ENCODE assay signal across 9 cellular contexts in the genomic region with DNA sequence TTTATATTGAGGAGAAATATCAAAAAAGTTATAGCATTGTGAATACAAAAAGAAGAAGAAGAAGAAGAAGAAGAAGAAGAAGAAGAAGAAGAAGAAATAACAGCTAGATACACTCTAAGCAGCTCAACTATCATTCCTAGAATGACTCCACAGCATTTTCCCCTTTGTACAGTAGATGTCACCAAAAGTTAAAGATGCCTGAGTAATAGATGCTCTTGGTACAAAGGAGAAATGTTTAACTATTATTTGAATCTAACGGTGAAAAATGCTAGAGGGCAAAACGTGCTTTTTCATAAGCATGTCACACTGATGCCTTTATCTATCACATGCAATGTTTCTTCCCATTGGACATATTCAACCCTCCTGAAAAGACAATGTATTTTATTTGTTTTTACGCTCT.
DNase-seq lines count a peak whose midpoint lies in the region; ATAC-seq, FAIRE-seq and TF ChIP-seq lines count a peak whose summit lies in the region.
"Had no signal": no experiment of that assay in that cellular context is flagged by ENCODE, and none has a peak within 500 bp of the region (broad histone marks: within the 10 kb centered on the region; RNA-seq: fewer than 3 reads in every experiment).

No MANE protein-coding gene starts in this region.

- H3K27me3 ChIP-seq in CD4-positive, alpha-beta T cell (ENCODE audit: control insufficient read depth, insufficient read depth, low read length) = no peaks in the 10 kb centered on the region
- H3K27me3 ChIP-seq in spleen (replicated peaks in 1 of 7) (no peaks in the 10 kb centered on the region), neuronal stem cell (ENCODE audit: control insufficient read depth in 3 of 3, insufficient read depth in 3 of 3, low read depth in 1 of 3, low read length in 3 of 3) (no peaks in the 10 kb centered on the region)

- H3K9me3 ChIP-seq in A549 (no peaks in the 10 kb centered on the region), spleen (peaks cover 0 to 11% (median under 1%) of the 10 kb centered on the region in 8 donors), neuronal stem cell (replicated peaks in 1 of 2; ENCODE audit: control insufficient read depth in 2 of 2, insufficient read depth in 1 of 2, low read depth in 1 of 2, low read length in 2 of 2) (no peaks in the 10 kb centered on the region)
- H3K9me3 ChIP-seq in CD4-positive, alpha-beta T cell (ENCODE audit: control insufficient read depth, low read length) = no peaks in the 10 kb centered on the region

- H3K27ac ChIP-seq in A549 (no peak overlapping the region), spleen (no peak overlapping the region), neuronal stem cell (replicated peaks; ENCODE audit: low read length) (no peak overlapping the region)
- no peak overlapping the region for H3K27ac ChIP-seq in CD4-positive, alpha-beta T cell (ENCODE audit: low read depth, low read length)

- H3K4ac ChIP-seq in neuronal stem cell (ENCODE audit: low read length) = no peak overlapping the region

- no peaks in the 10 kb centered on the region for H3K27me3 Mint-ChIP-seq in CD4-positive, alpha-beta T cell
- H3K27me3 Mint-ChIP-seq: IgD-negative memory B cell had no signal

- intact Hi-C loops in CD4-positive, alpha-beta T cell (cut with DNase I, micrococcal nuclease) = loop anchor here in 1 of 2 experiments (10.0 kb wide), 1 partner anchor 419 kb away; no protein-coding TSS in a partner anchor
- intact Hi-C loops in spleen (cut with DNase I; ENCODE audit: low total_unique reads) = no loop called here

- no peak overlapping the region for H3K4me3 ChIP-seq in A549
- H3K4me3 ChIP-seq in epithelial cell of proximal tubule (ENCODE audit: low read depth, low read length) = no peak overlapping the region
- no peak overlapping the region for H3K4me3 ChIP-seq in spleen
- no peak overlapping the region for H3K4me3 ChIP-seq in neuronal stem cell (ENCODE audit: low read length in 2 of 2)

- no peaks in the 10 kb centered on the region for H3K9me3 Mint-ChIP-seq in CD4-positive, alpha-beta T cell

- H2BK120ac ChIP-seq in neuronal stem cell (ENCODE audit: low read depth, low read length) = no peak overlapping the region

- CTCF ChIA-PET in A549 (lab: Yijun Ruan, JAX) = interaction anchor here (0.5 kb wide), 1 partner anchor 430 kb away, joined by 5 read pairs; no protein-coding TSS in a partner anchor
- CTCF ChIA-PET in CD4-positive, alpha-beta T cell (lab: Charles Lee) = interaction anchor here (1.0 kb wide), 1 partner anchor 73 kb away, joined by 3 read pairs; no protein-coding TSS in a partner anchor

- no peak for TF ChIP-seq EP300 in A549 (IDR thresholded peaks at IDR 0.05)

- FAIRE-seq in A549 (lab: Jason Lieb, UNC) = no peak

- H2AFZ ChIP-seq in neuronal stem cell (ENCODE audit: low read length) = no peak overlapping the region

- POLR2A ChIA-PET in A549 (lab: Yijun Ruan, JAX) = no interaction called here
- POLR2A ChIA-PET in CD4-positive, alpha-beta T cell (lab: Charles Lee) = no interaction called here

- H3K23ac ChIP-seq in neuronal stem cell (ENCODE audit: low read depth, low read length, poor library complexity) = no peak overlapping the region

- DNase-seq in A549 (ENCODE audit: low read depth in 1 of 2, low spot score in 1 of 2) (peak in 1 of 2 experiments; percentile 22), NCI-H526 treated with DMSO at 0.1 percent for 48 hours (lab: John Stamatoyannopoulos, UW) (peak; percentile 5), epithelial cell of proximal tubule (ENCODE audit: low read depth) (no peak), SW 1271 (lab: John Stamatoyannopoulos, UW) (no peak), spleen (no peak), neuronal stem cell (ENCODE audit: low spot score) (no peak)
- no peak for DNase-seq in CD4-positive, alpha-beta T cell

- H3K18ac ChIP-seq in neuronal stem cell (ENCODE audit: low read length) = no peak overlapping the region

- 19% methylated on average over 3 of the region's 3 CpGs for WGBS in A549 (ENCODE audit: missing lambda C conversion rate)
- WGBS in spleen, 5 donors = 42 to 47% (median 44%) methylated on average over 3 of the region's 3 CpGs
- no CpG with 5 or more reads among the region's 3 CpGs for WGBS in neuronal stem cell (ENCODE audit: extremely low coverage in 2 of 2, insufficient read length in 2 of 2, insufficient replicate concordance in 1 of 2), 2 donors

- no peaks in the 10 kb centered on the region for H3K36me3 Mint-ChIP-seq in CD4-positive, alpha-beta T cell (ENCODE audit: low read depth)
- H3K36me3 Mint-ChIP-seq: IgD-negative memory B cell had no signal

- H3K4me1 ChIP-seq in A549 (no peaks in the 10 kb centered on the region), spleen (peaks cover 0 to 27% (median 0%) of the 10 kb centered on the region in 6 donors), neuronal stem cell (ENCODE audit: control insufficient read depth in 2 of 2, insufficient read depth in 1 of 2, low read depth in 1 of 2, low read length in 2 of 2) (no peaks in the 10 kb centered on the region)

- no peak overlapping the region for H4K91ac ChIP-seq in neuronal stem cell (ENCODE audit: low read depth, low read length, poor library complexity)

- H3K9ac ChIP-seq in neuronal stem cell (ENCODE audit: low read depth, low read length, poor library complexity) = no peak overlapping the region

- no peak overlapping the region for H2BK5ac ChIP-seq in neuronal stem cell (ENCODE audit: low read length)

- peak; percentile 43 to 65; a peak in 3 of 6 replicates for ATAC-seq in A549
- ATAC-seq in GM18868 (IDR thresholded peaks at IDR 0.05; ENCODE audit: unreplicated experiment) = peak; percentile 68
- no peak for ATAC-seq in CD4-positive, alpha-beta T cell (ENCODE audit: poor library complexity)

- no peak overlapping the region for H4K8ac ChIP-seq in neuronal stem cell (ENCODE audit: low read depth, low read length)

- H3K27ac Mint-ChIP-seq in CD4-positive, alpha-beta T cell = no peak overlapping the region
- H3K27ac Mint-ChIP-seq: IgD-negative memory B cell had no signal

- TF ChIP-seq POLR2A in A549 (IDR thresholded peaks at IDR 0.05; ENCODE audit: low read length) (no peak), spleen (IDR thresholded peaks at IDR 0.05) (no peak)

- no peaks in the 10 kb centered on the region for H3K79me1 ChIP-seq in neuronal stem cell (ENCODE audit: low read depth, low read length)

- no peak overlapping the region for H2BK12ac ChIP-seq in neuronal stem cell (ENCODE audit: low read length)

- no peaks in the 10 kb centered on the region for H3K4me1 Mint-ChIP-seq in CD4-positive, alpha-beta T cell (ENCODE audit: low read depth)

- H3K4me3 Mint-ChIP-seq in CD4-positive, alpha-beta T cell = no peak overlapping the region

- H3K36me3 ChIP-seq in spleen (no peaks in the 10 kb centered on the region), neuronal stem cell (replicated peaks in 1 of 2; ENCODE audit: control insufficient read depth in 2 of 2, insufficient read depth in 2 of 2, low read length in 2 of 2) (no peaks in the 10 kb centered on the region)

- no peak overlapping the region for H3K4me2 ChIP-seq in A549
- no peak overlapping the region for H3K4me2 ChIP-seq in neuronal stem cell (ENCODE audit: insufficient read depth, low read length, poor library complexity, severe bottlenecking)

- H3K14ac ChIP-seq in neuronal stem cell (ENCODE audit: low read length) = no peak overlapping the region

- H2AK5ac ChIP-seq in neuronal stem cell (ENCODE audit: low read depth, low read length) = no peak overlapping the region

- TF ChIP-seq CTCF in A549 (IDR thresholded peaks at IDR 0.05) (peak; percentile 37; the same call in 2 of the 3 replicates), epithelial cell of proximal tubule (conservative IDR thresholded peaks at IDR 0.05; ENCODE audit: low read depth, low read length) (peak; percentile 36), spleen (IDR thresholded peaks at IDR 0.05 in 8 of 11, conservative IDR thresholded peaks at IDR 0.05 in 3 of 11) (no peak)
- no peak for TF ChIP-seq CTCF in CD4-positive, alpha-beta T cell (IDR thresholded peaks at IDR 0.05)

- H2BK15ac ChIP-seq in neuronal stem cell (ENCODE audit: low read length) = no peak overlapping the region

- TF ChIP-seq RAD21 in A549 (conservative IDR thresholded peaks at IDR 0.05 in 1 of 2, IDR thresholded peaks at IDR 0.05 in 1 of 2) = peak; percentile 47 to 58

TF ChIP-seq in A549, 52 proteins besides CTCF, POLR2A, EP300 and RAD21:
- TF ChIP-seq SMC3 (IDR thresholded peaks at IDR 0.05) (0 out of 3 replicates have a peak, but pooled peaks have one; percentile 29), ATOH8 (CRISPR knock-in tag; IDR thresholded peaks at IDR 0.05; ENCODE audit: low read depth) (no peak)

Comparison
In these comparisons a context has a peak if more than half of its experiments do, and no peak if none do; other contexts are left out.
1. CTCF ChIP-seq: peak in A549 (single experiment) and epithelial cell of proximal tubule (single experiment); none in CD4-positive, alpha-beta T cell (single experiment) and spleen (0 of 11).